12 cellular contexts compared by ENCODE assay signal in genomic region chr1:76948846-76949245, GRCh38.
"Had no signal": no experiment of that assay in that cellular context is flagged by ENCODE, and none has a peak within 500 bp of the region (broad histone marks: within the 10 kb centered on the region; RNA-seq: fewer than 3 reads in every experiment).

No MANE protein-coding gene starts in this region.

- H3K27ac ChIP-seq: right lobe of liver, thoracic aorta had no signal

- DNase-seq: activated CD4-positive, alpha-beta T cell treated with anti-CD3 and anti-CD28 coated beads for 1 hour; activated CD4-positive, alpha-beta T cell treated with anti-CD3 and anti-CD28 coated beads, Interleukin-2, amount 50 U/mL, for 4 hours; activated naive CD4-positive, alpha-beta T cell treated with Interleukin-2 at 50 U/mL for 16 hours; activated T-cell treated with anti-CD3 and anti-CD28 coated beads for 4 hours; aorta; dermis blood vessel endothelial cell; hippocampal formation; occipital lobe; right lobe of liver; T-cell; T-helper 9 cell had no signal

- H3K4me3 ChIP-seq: right lobe of liver, thoracic aorta had no signal

- H3K9me3 ChIP-seq: right lobe of liver, thoracic aorta had no signal

- ATAC-seq: T-cell had no signal

- H3K27me3 ChIP-seq: right lobe of liver had no signal

- H3K36me3 ChIP-seq: right lobe of liver, thoracic aorta had no signal

- H3K4me1 ChIP-seq: right lobe of liver had no signal
